ENCODE assay signal across 21 cellular contexts in genomic region chr2:48137829-48138228, GRCh38.
"Had no signal": no experiment of that assay in that cellular context is flagged by ENCODE, and none has a peak within 500 bp of the region (broad histone marks: within the 10 kb centered on the region; RNA-seq: fewer than 3 reads in every experiment).

No MANE protein-coding gene starts in this region.

- H3K27ac ChIP-seq: epithelial cell of prostate, esophagus muscularis mucosa, gastrocnemius medialis, heart right ventricle, left lung, lower lobe of right lung, ovary, testis, tibial nerve, upper lobe of right lung had no signal

- H3K9me3 ChIP-seq: esophagus muscularis mucosa, gastrocnemius medialis, heart right ventricle, left lung, lower lobe of right lung, ovary, testis, upper lobe of right lung had no signal

- H3K27me3 ChIP-seq: esophagus muscularis mucosa, gastrocnemius medialis, heart right ventricle, left lung, ovary, testis, tibial nerve, upper lobe of right lung had no signal

- FAIRE-seq: colon, islet of Langerhans had no signal

- ATAC-seq: effector memory CD8-positive, alpha-beta T cell; gastrocnemius medialis; heart right ventricle; left lung; lower lobe of right lung; natural killer cell; right cardiac atrium; stimulated activated naive B cell treated with anti-CD40 and anti-IgM and Interleukin-4, amounts not matched to agents 10 μg/mL and 1 μg/mL and 100 μg/mL, for 72 hours; stimulated activated naive CD8-positive, alpha-beta T cell treated with anti-CD3 and anti-CD28 coated beads, Interleukin-15, amount 100 ng/mL, for 72 hours; upper lobe of right lung had no signal

- H3K36me3 ChIP-seq: esophagus muscularis mucosa, gastrocnemius medialis, heart right ventricle, left lung, lower lobe of right lung, ovary, tibial nerve, upper lobe of right lung had no signal

- DNase-seq: effector memory CD8-positive, alpha-beta T cell; gastrocnemius medialis; heart right ventricle; hypothalamus; kidney glomerular epithelial cell; left lung; lower lobe of right lung; natural killer cell; nucleus accumbens; ovary; right cardiac atrium; stimulated activated CD4-positive, alpha-beta T cell treated with anti-CD3 and anti-CD28 coated beads, Interleukin-4, amount 100 ng/mL, for 1 hour; stimulated activated naive B cell treated with anti-CD40 and anti-IgM and Interleukin-4, amounts not matched to agents 10 μg/mL and 1 μg/mL and 100 μg/mL, for 72 hours; stimulated activated naive CD8-positive, alpha-beta T cell treated with anti-CD3 and anti-CD28 coated beads, Interleukin-15, amount 100 ng/mL, for 72 hours; testis; upper lobe of right lung had no signal

- H3K4me3 ChIP-seq: esophagus muscularis mucosa, gastrocnemius medialis, heart right ventricle, left lung, lower lobe of right lung, ovary, testis, tibial nerve, upper lobe of right lung had no signal

- H3K4me1 ChIP-seq: gastrocnemius medialis, heart right ventricle, left lung, lower lobe of right lung, testis, tibial nerve, upper lobe of right lung had no signal
